ENCODE assay signal across 20 cellular contexts in the genomic region with DNA sequence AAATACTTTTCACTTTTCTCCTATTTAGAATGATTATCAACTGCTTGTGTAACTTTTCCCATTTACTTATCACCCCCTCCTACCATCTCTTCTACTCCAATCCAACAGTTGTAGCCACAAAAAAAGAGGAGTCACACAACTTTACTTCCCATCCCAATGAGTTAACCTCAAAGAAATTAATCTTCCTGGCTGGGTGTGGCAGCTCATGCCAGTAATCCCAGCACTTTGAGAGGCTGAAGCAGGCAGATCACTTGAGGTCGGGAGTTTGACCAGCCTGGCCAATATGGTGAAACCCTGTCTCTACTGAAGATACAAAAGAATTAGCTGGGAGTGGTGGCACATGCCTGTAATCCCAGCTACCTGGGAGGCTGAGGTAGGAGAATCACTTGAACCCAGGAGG. TPM values are rescaled to one million over a fixed set of nuclear protein-coding genes. Genes with fewer than 3 reads are reported as not detected.
DNase-seq lines count a peak whose midpoint lies in the region; ATAC-seq and TF ChIP-seq lines count a peak whose summit lies in the region.
"Had no signal": no experiment of that assay in that cellular context is flagged by ENCODE, and none has a peak within 500 bp of the region (broad histone marks: within the 10 kb centered on the region; RNA-seq: fewer than 3 reads in every experiment).

No MANE protein-coding gene starts in this region.

- H3K4me3 ChIP-seq in HEK293 (ENCODE audit: low read depth, low read length): no peak overlapping the region
- H3K4me3 ChIP-seq in WERI-Rb-1 (ENCODE audit: low read depth, low read length): no peak overlapping the region
- H3K4me3 ChIP-seq in psoas muscle: no peak overlapping the region

- peaks cover 9% of the 10 kb centered on the region for H3K4me1 ChIP-seq in HEK293 (ENCODE audit: control insufficient read depth, insufficient read depth, low read length)
- H3K4me1 ChIP-seq in psoas muscle: no peaks in the 10 kb centered on the region

- WGBS in psoas muscle, 3 donors: 58 to 77% (median 67%) methylated on average over 1 of the region's 1 CpG

- no peak for TF ChIP-seq CTCF in activated CD8-positive, alpha-beta T cell treated with anti-CD3 and anti-CD28 coated beads for 36 hours (IDR thresholded peaks at IDR 0.05)
- no peak for TF ChIP-seq CTCF in HEK293 (tag by site-specific recombination; IDR thresholded peaks at IDR 0.05)
- TF ChIP-seq CTCF in WERI-Rb-1 (IDR thresholded peaks at IDR 0.05; ENCODE audit: low read depth, low read length): no peak
- TF ChIP-seq CTCF in nephron progenitor cell (IDR thresholded peaks at IDR 0.05): no peak
- no peak for TF ChIP-seq CTCF in psoas muscle (IDR thresholded peaks at IDR 0.05)

- H3K4me3 Mint-ChIP-seq in activated CD8-positive, alpha-beta T cell treated with anti-CD3 and anti-CD28 coated beads for 36 hours: no peak overlapping the region
- H3K4me3 Mint-ChIP-seq in activated CD8-positive, alpha-beta T cell treated with anti-CD3 and anti-CD28 coated beads, Interleukin-2, amount 10 ng/mL, durations not matched to agents 7 days and 5 days: no peak overlapping the region
- H3K4me3 Mint-ChIP-seq in nephron progenitor cell: no peak overlapping the region
- H3K4me3 Mint-ChIP-seq: CD14-positive monocyte had no signal

- ATAC-seq in activated CD8-positive, alpha-beta T cell treated with anti-CD3 and anti-CD28 coated beads for 36 hours: no peak
- no peak for ATAC-seq in activated CD8-positive, alpha-beta T cell treated with anti-CD3 and anti-CD28 coated beads, Interleukin-2, amount 10 ng/mL, durations not matched to agents 7 days and 5 days
- no peak for ATAC-seq in psoas muscle
- ATAC-seq: Panc1 had no signal

- H3K9me3 ChIP-seq in HEK293 (ENCODE audit: control insufficient read depth, insufficient read depth, low read depth, low read length): no peaks in the 10 kb centered on the region
- H3K9me3 ChIP-seq in WERI-Rb-1 (ENCODE audit: severe bottlenecking): no peaks in the 10 kb centered on the region
- H3K9me3 ChIP-seq in psoas muscle: no peaks in the 10 kb centered on the region

- DNase-seq in activated CD8-positive, alpha-beta T cell treated with anti-CD3 and anti-CD28 coated beads for 36 hours: no peak
- no peak for DNase-seq in activated CD8-positive, alpha-beta T cell treated with anti-CD3 and anti-CD28 coated beads, Interleukin-2, amount 10 ng/mL, durations not matched to agents 7 days and 5 days
- DNase-seq in WERI-Rb-1: peak; percentile 55
- no peak for DNase-seq in nephron progenitor cell
- no peak for DNase-seq in activated CD4-positive, alpha-beta T cell treated with anti-CD3 and anti-CD28 coated beads for 1 hour
- no peak for DNase-seq in psoas muscle
- DNase-seq in NCI-H2029 (lab: John Stamatoyannopoulos, UW): no peak
- DNase-seq: 8988T; GDM1; Kasumi-1; MM.1S; NCI-H1048; NCI-H1417 treated with DMSO at 0.1 percent for 48 hours; NCI-H187; NCI-H2107; NCI-H69; NK-92 treated with Interleukin-12 subunit alpha and Interleukin-12 subunit beta, amount 100 ng/mL, for 24 hours had no signal

- CTCF ChIA-PET in activated CD8-positive, alpha-beta T cell treated with anti-CD3 and anti-CD28 coated beads for 36 hours (lab: Charles Lee): interaction anchor here (1.1 to 2.0 kb wide), 2 partner anchors 18 to 36 kb away, joined by 3 to 9 read pairs; no protein-coding TSS in a partner anchor
- CTCF ChIA-PET in activated CD8-positive, alpha-beta T cell treated with anti-CD3 and anti-CD28 coated beads, Interleukin-2, amount 10 ng/mL, durations not matched to agents 7 days and 5 days (lab: Charles Lee): no interaction called here
- CTCF ChIA-PET in HEK293 (lab: Yijun Ruan, JAX): interaction anchor here (1.1 kb wide), 2 partner anchors 22 to 62 kb away, joined by 3 to 10 read pairs; no protein-coding TSS in a partner anchor

- H3K36me3 ChIP-seq in HEK293 (ENCODE audit: control insufficient read depth in 2 of 2, insufficient read depth in 1 of 2, low read length in 2 of 2): peaks cover 24 to 45% of the 10 kb centered on the region in 2 experiments
- peaks cover 86% of the 10 kb centered on the region for H3K36me3 ChIP-seq in WERI-Rb-1
- peaks cover 3 to 80% of the 10 kb centered on the region in 2 donors for H3K36me3 ChIP-seq in psoas muscle (ENCODE audit: insufficient read depth in 1 of 2, low read depth in 1 of 2)

- H3K27ac Mint-ChIP-seq in activated CD8-positive, alpha-beta T cell treated with anti-CD3 and anti-CD28 coated beads for 36 hours: peak overlapping the region; percentile 55
- H3K27ac Mint-ChIP-seq in activated CD8-positive, alpha-beta T cell treated with anti-CD3 and anti-CD28 coated beads, Interleukin-2, amount 10 ng/mL, durations not matched to agents 7 days and 5 days: no peak overlapping the region
- H3K27ac Mint-ChIP-seq in nephron progenitor cell: peak overlapping the region; percentile 16
- H3K27ac Mint-ChIP-seq: CD14-positive monocyte had no signal

- H3K27me3 Mint-ChIP-seq in activated CD8-positive, alpha-beta T cell treated with anti-CD3 and anti-CD28 coated beads for 36 hours: no peaks in the 10 kb centered on the region
- no peaks in the 10 kb centered on the region for H3K27me3 Mint-ChIP-seq in activated CD8-positive, alpha-beta T cell treated with anti-CD3 and anti-CD28 coated beads, Interleukin-2, amount 10 ng/mL, durations not matched to agents 7 days and 5 days (ENCODE audit: low read depth)
- H3K27me3 Mint-ChIP-seq in nephron progenitor cell (ENCODE audit: low read depth, poor library complexity): peaks cover 2% of the 10 kb centered on the region

- H3K4me1 Mint-ChIP-seq in activated CD8-positive, alpha-beta T cell treated with anti-CD3 and anti-CD28 coated beads for 36 hours (ENCODE audit: low read depth): peaks cover 4% of the 10 kb centered on the region
- peaks cover 2% of the 10 kb centered on the region for H3K4me1 Mint-ChIP-seq in activated CD8-positive, alpha-beta T cell treated with anti-CD3 and anti-CD28 coated beads, Interleukin-2, amount 10 ng/mL, durations not matched to agents 7 days and 5 days (ENCODE audit: low read depth)
- no peaks in the 10 kb centered on the region for H3K4me1 Mint-ChIP-seq in nephron progenitor cell

- H3K9me3 Mint-ChIP-seq in activated CD8-positive, alpha-beta T cell treated with anti-CD3 and anti-CD28 coated beads for 36 hours: no peaks in the 10 kb centered on the region
- no peaks in the 10 kb centered on the region for H3K9me3 Mint-ChIP-seq in activated CD8-positive, alpha-beta T cell treated with anti-CD3 and anti-CD28 coated beads, Interleukin-2, amount 10 ng/mL, durations not matched to agents 7 days and 5 days (ENCODE audit: insufficient read depth)
- no peaks in the 10 kb centered on the region for H3K9me3 Mint-ChIP-seq in nephron progenitor cell

- intact Hi-C loops in activated CD8-positive, alpha-beta T cell treated with anti-CD3 and anti-CD28 coated beads for 36 hours (cut with micrococcal nuclease): no loop called here
- intact Hi-C loops in psoas muscle (cut with DNase I): no loop called here

- POLR2A ChIA-PET in activated CD8-positive, alpha-beta T cell treated with anti-CD3 and anti-CD28 coated beads for 36 hours (lab: Charles Lee): interaction anchor here (0.6 to 1.3 kb wide), 2 partner anchors 14 to 20 kb away, joined by 3 to 4 read pairs; no protein-coding TSS in a partner anchor
- POLR2A ChIA-PET in activated CD8-positive, alpha-beta T cell treated with anti-CD3 and anti-CD28 coated beads, Interleukin-2, amount 10 ng/mL, durations not matched to agents 7 days and 5 days (lab: Charles Lee): interaction anchor here (1.2 kb wide), 1 partner anchor 20 kb away, joined by 3 read pairs; the partner anchor contains the start of gene SYPL1
- POLR2A ChIA-PET in HEK293 (lab: Yijun Ruan, JAX): no interaction called here

- H3K36me3 Mint-ChIP-seq in activated CD8-positive, alpha-beta T cell treated with anti-CD3 and anti-CD28 coated beads for 36 hours (ENCODE audit: low read depth): peaks cover 36% of the 10 kb centered on the region
- H3K36me3 Mint-ChIP-seq in activated CD8-positive, alpha-beta T cell treated with anti-CD3 and anti-CD28 coated beads, Interleukin-2, amount 10 ng/mL, durations not matched to agents 7 days and 5 days (ENCODE audit: low read depth): peaks cover 61% of the 10 kb centered on the region
- peaks cover 62% of the 10 kb centered on the region for H3K36me3 Mint-ChIP-seq in nephron progenitor cell (ENCODE audit: low read depth)

- H3K27me3 ChIP-seq in WERI-Rb-1 (ENCODE audit: insufficient read depth, low read depth, severe bottlenecking) (no peaks in the 10 kb centered on the region), psoas muscle (ENCODE audit: insufficient read depth in 3 of 3, low read length in 2 of 3) (no peaks in the 10 kb centered on the region)

- H3K27ac ChIP-seq in HEK293 (ENCODE audit: extremely low read depth, low read depth, low read length) (no peak overlapping the region), WERI-Rb-1 (no peak overlapping the region), psoas muscle (no peak overlapping the region)

TF ChIP-seq in HEK293, 187 proteins besides CTCF, POLR2A, EP300 and RAD21:
- TF ChIP-seq ZNF341 (tag by site-specific recombination; IDR thresholded peaks at IDR 0.05; ENCODE audit: low read depth): no peak
- TF ChIP-seq ZNF274 (IDR thresholded peaks at IDR 0.05; ENCODE audit: low read length): no peak
- peak; percentile 21; the same call in 1 of the 2 replicates for TF ChIP-seq ZNF274 (tag by site-specific recombination; IDR thresholded peaks at IDR 0.05; ENCODE audit: borderline replicate concordance)

RNA-seq across cellular contexts. Expression of gene SYPL1, which starts 19.9 kb away (rescaled TPM):
- total RNA-seq in activated CD8-positive, alpha-beta T cell treated with anti-CD3 and anti-CD28 coated beads for 36 hours: 10 to 100 TPM; 40.1 to 44.6 TPM
- total RNA-seq in activated CD8-positive, alpha-beta T cell treated with anti-CD3 and anti-CD28 coated beads, Interleukin-2, amount 10 ng/mL, durations not matched to agents 7 days and 5 days: 10 to 100 TPM; 51.3 to 52.4 TPM
- total RNA-seq in psoas muscle: 100 to 1,000 TPM in 1 of 4 donors, 10 to 100 TPM in 3; 68.3 to 113 (median 80.2) TPM
- polyA plus RNA-seq in psoas muscle: 100 to 1,000 TPM in 1 of 3 donors, 10 to 100 TPM in 2; 66.3 to 110 (median 72.1) TPM
